In genomic region chr6:13201336-13201735, GRCh38 we compare ENCODE assay signal across 37 cellular contexts.
"Had no signal": no experiment of that assay in that cellular context is flagged by ENCODE, and none has a peak within 500 bp of the region (broad histone marks: within the 10 kb centered on the region; RNA-seq: fewer than 3 reads in every experiment).

No MANE protein-coding gene starts in this region.

- H3K4me1 Mint-ChIP-seq: activated CD4-positive, alpha-beta T cell treated with anti-CD3 and anti-CD28 coated beads, Interleukin-2, amount 10 ng/mL, durations not matched to agents 24 days and 14 days; activated naive CD8-positive, alpha-beta T cell treated with anti-CD3 and anti-CD28 coated beads for 36 hours; activated T-helper 17 cell treated with anti-CD3 and anti-CD28 coated beads, Interleukin-2, amount 50 U/mL, for 72 hours had no signal

- H3K27me3 ChIP-seq: adrenal gland, body of pancreas, brain microvascular endothelial cell, breast epithelium had no signal

- ATAC-seq: activated CD8-positive, alpha-beta T cell treated with anti-CD3 and anti-CD28 coated beads for 36 hours; activated naive CD4-positive, alpha-beta T cell treated with anti-CD3 and anti-CD28 coated beads, Interleukin-2, amount 50 U/mL, for 72 hours; activated T-cell treated with anti-CD3 and anti-CD28 coated beads, Interleukin-2, amount 50 U/mL, for 4 hours; activated T-cell treated with anti-CD3 and anti-CD28 coated beads, Interleukin-2, amount 50 U/mL, for 72 hours; activated T-helper 17 cell treated with anti-CD3 and anti-CD28 coated beads, Interleukin-2, amount 50 U/mL, for 72 hours; body of pancreas had no signal

- H3K27me3 Mint-ChIP-seq: activated B cell treated with CpG ODN at 0.5 μM for 24 hours; activated CD4-positive, alpha-beta memory T cell treated with anti-CD3 and anti-CD28 coated beads for 36 hours; activated CD8-positive, alpha-beta T cell treated with anti-CD3 and anti-CD28 coated beads for 36 hours; activated naive CD8-positive, alpha-beta T cell treated with anti-CD3 and anti-CD28 coated beads for 36 hours; activated T-helper 17 cell treated with anti-CD3 and anti-CD28 coated beads, Interleukin-2, amount 50 U/mL, for 72 hours had no signal

- H3K27ac Mint-ChIP-seq: activated B cell treated with CpG ODN at 0.5 μM for 24 hours; activated CD4-positive, alpha-beta memory T cell treated with anti-CD3 and anti-CD28 coated beads for 36 hours; activated CD4-positive, alpha-beta T cell treated with anti-CD3 and anti-CD28 coated beads, Interleukin-2, amount 10 ng/mL, durations not matched to agents 24 days and 14 days; activated CD8-positive, alpha-beta T cell treated with anti-CD3 and anti-CD28 coated beads for 36 hours; activated naive CD4-positive, alpha-beta T cell treated with anti-CD3 and anti-CD28 coated beads for 36 hours; activated naive CD4-positive, alpha-beta T cell treated with anti-CD3 and anti-CD28 coated beads, Interleukin-2, amount 50 U/mL, for 72 hours; activated naive CD8-positive, alpha-beta T cell treated with anti-CD3 and anti-CD28 coated beads for 36 hours; activated T-cell treated with anti-CD3 and anti-CD28 coated beads, Interleukin-2, amount 50 U/mL, for 72 hours; activated T-helper 1 cell treated with anti-CD3 and anti-CD28 coated beads, Interleukin-12 subunit alpha, Interleukin-12 subunit beta, Interleukin-2, Interleukin-4 antibody, amounts not matched to agents 30 ng/mL and 10 ng/mL and 1 ng/mL, durations not matched to agents 14 hours and 24 hours and 36 hours; activated T-helper 17 cell treated with anti-CD3 and anti-CD28 coated beads, Interleukin-2, amount 50 U/mL, for 72 hours; T-helper 1 cell treated with Interleukin-12 subunit alpha and Interleukin-12 subunit beta and Interleukin-4 antibody, amounts not matched to agents 30 μg/mL and 1 μg/mL, for 36 hours; T-helper 2 cell treated with Interferon-gamma antibody and Interleukin-4, amounts not matched to agents 5 μg/mL and 100 μg/mL, for 36 hours had no signal

- H3K4me3 ChIP-seq: adrenal gland, body of pancreas, breast epithelium had no signal

- H3K9me3 Mint-ChIP-seq: activated B cell treated with CpG ODN at 0.5 μM for 24 hours; activated CD4-positive, alpha-beta memory T cell treated with anti-CD3 and anti-CD28 coated beads for 36 hours; activated CD4-positive, alpha-beta T cell treated with anti-CD3 and anti-CD28 coated beads, Interleukin-2, amount 10 ng/mL, durations not matched to agents 24 days and 14 days; activated CD8-positive, alpha-beta T cell treated with anti-CD3 and anti-CD28 coated beads for 36 hours; activated naive CD4-positive, alpha-beta T cell treated with anti-CD3 and anti-CD28 coated beads for 36 hours; activated naive CD4-positive, alpha-beta T cell treated with anti-CD3 and anti-CD28 coated beads, Interleukin-2, amount 50 U/mL, for 72 hours; activated naive CD8-positive, alpha-beta T cell treated with anti-CD3 and anti-CD28 coated beads for 36 hours; activated T-cell treated with anti-CD3 and anti-CD28 coated beads, Interleukin-2, amount 50 U/mL, for 4 hours; activated T-cell treated with anti-CD3 and anti-CD28 coated beads, Interleukin-2, amount 50 U/mL, for 72 hours; activated T-helper 1 cell treated with anti-CD3 and anti-CD28 coated beads, Interleukin-12 subunit alpha, Interleukin-12 subunit beta, Interleukin-2, Interleukin-4 antibody, amounts not matched to agents 30 ng/mL and 10 ng/mL and 1 ng/mL, durations not matched to agents 14 hours and 24 hours and 36 hours; activated T-helper 17 cell treated with anti-CD3 and anti-CD28 coated beads, Interleukin-2, amount 50 U/mL, for 72 hours; T-helper 1 cell treated with Interleukin-12 subunit alpha and Interleukin-12 subunit beta and Interleukin-4 antibody, amounts not matched to agents 30 μg/mL and 1 μg/mL, for 36 hours; T-helper 2 cell treated with Interferon-gamma antibody and Interleukin-4, amounts not matched to agents 5 μg/mL and 100 μg/mL, for 36 hours had no signal

- FAIRE-seq: astrocyte, TTC549 had no signal

- H3K4me3 Mint-ChIP-seq: activated B cell treated with CpG ODN at 0.5 μM for 24 hours; activated CD4-positive, alpha-beta memory T cell treated with anti-CD3 and anti-CD28 coated beads for 36 hours; activated CD4-positive, alpha-beta T cell treated with anti-CD3 and anti-CD28 coated beads, Interleukin-2, amount 10 ng/mL, durations not matched to agents 24 days and 14 days; activated CD8-positive, alpha-beta T cell treated with anti-CD3 and anti-CD28 coated beads for 36 hours; activated naive CD4-positive, alpha-beta T cell treated with anti-CD3 and anti-CD28 coated beads for 36 hours; activated naive CD8-positive, alpha-beta T cell treated with anti-CD3 and anti-CD28 coated beads for 36 hours; activated T-cell treated with anti-CD3 and anti-CD28 coated beads, Interleukin-2, amount 50 U/mL, for 4 hours; activated T-cell treated with anti-CD3 and anti-CD28 coated beads, Interleukin-2, amount 50 U/mL, for 72 hours; activated T-helper 1 cell treated with anti-CD3 and anti-CD28 coated beads, Interleukin-12 subunit alpha, Interleukin-12 subunit beta, Interleukin-2, Interleukin-4 antibody, amounts not matched to agents 30 ng/mL and 10 ng/mL and 1 ng/mL, durations not matched to agents 14 hours and 24 hours and 36 hours; activated T-helper 17 cell treated with anti-CD3 and anti-CD28 coated beads, Interleukin-2, amount 50 U/mL, for 72 hours; T-helper 1 cell treated with Interleukin-12 subunit alpha and Interleukin-12 subunit beta and Interleukin-4 antibody, amounts not matched to agents 30 μg/mL and 1 μg/mL, for 36 hours; T-helper 2 cell treated with Interferon-gamma antibody and Interleukin-4, amounts not matched to agents 5 μg/mL and 100 μg/mL, for 36 hours had no signal

- H3K4me1 ChIP-seq: adrenal gland, body of pancreas, breast epithelium had no signal

- H3K9me3 ChIP-seq: adrenal gland, body of pancreas, breast epithelium had no signal

- H3K36me3 Mint-ChIP-seq: activated CD4-positive, alpha-beta memory T cell treated with anti-CD3 and anti-CD28 coated beads for 36 hours; activated naive CD4-positive, alpha-beta T cell treated with anti-CD3 and anti-CD28 coated beads, Interleukin-2, amount 50 U/mL, for 72 hours; activated naive CD8-positive, alpha-beta T cell treated with anti-CD3 and anti-CD28 coated beads for 36 hours had no signal

- H3K27ac ChIP-seq: adrenal gland, body of pancreas, brain microvascular endothelial cell, breast epithelium, VCaP had no signal

- H3K36me3 ChIP-seq: adrenal gland, brain microvascular endothelial cell, breast epithelium had no signal

- DNase-seq: activated B cell treated with CpG ODN at 0.5 μM for 24 hours; activated CD4-positive, alpha-beta memory T cell treated with anti-CD3 and anti-CD28 coated beads for 36 hours; activated CD4-positive, alpha-beta T cell treated with anti-CD3 and anti-CD28 coated beads for 4 hours; activated CD4-positive, alpha-beta T cell treated with anti-CD3 and anti-CD28 coated beads, Interleukin-2, amount 10 ng/mL, durations not matched to agents 24 days and 14 days; activated CD4-positive, alpha-beta T cell treated with anti-CD3 and anti-CD28 coated beads, Interleukin-2, amount 50 U/mL, for 1 hour; activated CD4-positive, alpha-beta T cell treated with anti-CD3 and anti-CD28 coated beads, Interleukin-2, amount 50 U/mL, for 4 hours; activated CD4-positive, CD25-positive, alpha-beta regulatory T cell treated with anti-CD3 and anti-CD28 coated beads, Interleukin-2, amount 50 U/mL, for 72 hours; activated CD8-positive, alpha-beta memory T cell treated with anti-CD3 and anti-CD28 coated beads, Interleukin-2, amount 50 U/mL, for 4 hours; activated CD8-positive, alpha-beta T cell treated with anti-CD3 and anti-CD28 coated beads for 36 hours; activated effector memory CD4-positive, alpha-beta T cell treated with anti-CD3 and anti-CD28 coated beads, Interleukin-2, amount 50 U/mL, for 16 hours; activated gamma-delta T cell treated with Interleukin-2 at 50 U/mL for 16 hours; activated naive CD4-positive, alpha-beta T cell; activated naive CD4-positive, alpha-beta T cell treated with anti-CD3 and anti-CD28 coated beads for 36 hours; activated naive CD4-positive, alpha-beta T cell treated with anti-CD3 and anti-CD28 coated beads, Interleukin-2, amount 50 U/mL, for 16 hours; activated naive CD8-positive, alpha-beta T cell treated with anti-CD3 and anti-CD28 coated beads for 36 hours; activated T-cell treated with anti-CD3 and anti-CD28 coated beads for 4 hours; activated T-cell treated with anti-CD3 and anti-CD28 coated beads, Interleukin-2, amount 50 U/mL, for 1 hour; activated T-cell treated with anti-CD3 and anti-CD28 coated beads, Interleukin-2, amount 50 U/mL, for 4 hours; activated T-cell treated with anti-CD3 and anti-CD28 coated beads, Interleukin-2, amount 50 U/mL, for 72 hours; adrenal gland; amniotic stem cell; aorta; body of pancreas; brain microvascular endothelial cell; central memory CD4-positive, alpha-beta T cell; T-helper 1 cell; T-helper 2 cell; T-helper 9 cell had no signal
